1 cellular context compared by ENCODE assay signal in the genomic region with DNA sequence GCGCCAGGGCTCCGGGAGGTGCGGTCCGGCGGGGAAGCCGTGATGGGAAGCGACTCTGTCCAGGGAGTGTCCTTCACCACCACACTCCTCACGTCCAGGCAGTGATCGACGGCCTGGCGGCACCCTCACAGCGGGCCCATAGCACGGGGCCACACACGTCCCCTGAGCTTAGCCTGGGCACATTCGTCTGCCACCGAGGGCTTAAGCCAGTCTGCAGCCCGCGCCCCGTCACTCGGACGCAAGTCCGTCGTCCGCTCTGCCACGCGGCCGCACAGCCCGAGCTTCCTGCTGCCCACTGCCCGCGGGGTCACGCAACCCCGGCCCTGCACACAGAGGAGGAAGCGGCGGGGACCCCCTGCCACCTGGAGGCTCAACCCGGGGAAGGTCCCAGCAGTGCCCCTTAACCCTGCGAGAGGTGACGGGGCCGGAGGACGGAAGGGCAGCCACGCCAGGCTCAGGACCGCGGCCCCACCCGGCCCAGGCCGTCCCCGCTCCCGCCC.
A peak's percentile ranks its signal among the peaks of the same experiment; 100 is the strongest.
TF ChIP-seq lines count a peak whose summit lies in the region.

No MANE protein-coding gene starts in this region.

TF ChIP-seq in H1, 55 proteins besides CTCF, POLR2A, EP300 and RAD21:
- TF ChIP-seq RNF2 (IDR thresholded peaks at IDR 0.05; ENCODE audit: borderline replicate concordance, low read depth, low read length, missing control alignments, poor library complexity, severe bottlenecking), result peak; percentile 42
- TF ChIP-seq SUZ12 (IDR thresholded peaks at IDR 0.05; ENCODE audit: low read length), result peak; percentile 88
- TF ChIP-seq ASH2L (IDR thresholded peaks at IDR 0.05; ENCODE audit: low read length), result no peak
- TF ChIP-seq, protein P1, sequence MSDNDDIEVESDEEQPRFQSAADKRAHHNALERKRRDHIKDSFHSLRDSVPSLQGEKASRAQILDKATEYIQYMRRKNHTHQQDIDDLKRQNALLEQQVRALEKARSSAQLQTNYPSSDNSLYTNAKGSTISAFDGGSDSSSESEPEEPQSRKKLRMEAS (IDR thresholded peaks at IDR 0.05), result peak; percentile 53; the same call in 1 of the 2 replicates
- TF ChIP-seq RFX5 (IDR thresholded peaks at IDR 0.05; ENCODE audit: borderline replicate concordance, low read depth, low read length), result no peak
- peak; percentile 98 for TF ChIP-seq EZH2 (IDR thresholded peaks at IDR 0.05; ENCODE audit: low read depth, low read length, severe bottlenecking)
